In genomic region chr6:106613590-106613989, GRCh38 we compare ENCODE assay signal across 16 cellular contexts.
"Had no signal": no experiment of that assay in that cellular context is flagged by ENCODE, and none has a peak within 500 bp of the region (broad histone marks: within the 10 kb centered on the region; RNA-seq: fewer than 3 reads in every experiment).

No MANE protein-coding gene starts in this region.

- H3K9me3 Mint-ChIP-seq: neural crest cell had no signal

- DNase-seq: activated naive CD4-positive, alpha-beta T cell; activated T-cell treated with anti-CD3 and anti-CD28 coated beads for 4 hours; esophagus squamous epithelium; foreskin fibroblast; kidney; left ventricle myocardium inferior; ovary; stimulated activated CD4-positive, alpha-beta T cell treated with anti-CD3 and anti-CD28 coated beads, Interleukin-4, amount 100 ng/mL, for 1 hour; stimulated activated CD8-positive, alpha-beta memory T cell treated with anti-CD3 and anti-CD28 coated beads, Interleukin-4, amount 100 ng/mL, for 48 hours; stomach; SW 1271; T-helper 9 cell had no signal

- H3K27ac ChIP-seq: cardiac muscle cell, esophagus squamous epithelium, left ventricle myocardium inferior, ovary, thoracic aorta had no signal

- H3K4me1 Mint-ChIP-seq: neural crest cell had no signal

- H3K27me3 ChIP-seq: cardiac muscle cell, esophagus squamous epithelium, ovary, stomach had no signal

- H3K9me3 ChIP-seq: esophagus squamous epithelium, left ventricle myocardium inferior, ovary, stomach, thoracic aorta had no signal

- FAIRE-seq: urothelium cell line had no signal

- H3K4me3 ChIP-seq: cardiac muscle cell, esophagus squamous epithelium, left ventricle myocardium inferior, ovary, stomach, thoracic aorta had no signal

- H3K4me1 ChIP-seq: esophagus squamous epithelium, left ventricle myocardium inferior, stomach had no signal

- H3K36me3 ChIP-seq: cardiac muscle cell, ovary had no signal

- H3K4me3 Mint-ChIP-seq: neural crest cell had no signal
